ENCODE assay signal across 14 cellular contexts in genomic region chr14:75636100-75636692, GRCh38. TPM values are rescaled to one million over a fixed set of nuclear protein-coding genes. Genes with fewer than 3 reads are reported as not detected.
A peak's percentile ranks its signal among the peaks of the same experiment; 100 is the strongest.
DNase-seq lines count a peak whose midpoint lies in the region; ATAC-seq and TF ChIP-seq lines count a peak whose summit lies in the region.
"Had no signal": no experiment of that assay in that cellular context is flagged by ENCODE, and none has a peak within 500 bp of the region (broad histone marks: within the 10 kb centered on the region; RNA-seq: fewer than 3 reads in every experiment).

No MANE protein-coding gene starts in this region.

- H3K27me3 ChIP-seq in BJ (ENCODE audit: control insufficient read depth, insufficient read depth, low read length), result no peaks in the 10 kb centered on the region; the same call in 1 of the 2 replicates

- H3K27ac ChIP-seq in caudate nucleus (ENCODE audit: low read depth, low read length) (no peak overlapping the region), mesodermal cell (ENCODE audit: low read depth, low read length, severe bottlenecking) (peak overlapping the region; percentile 18)

- CTCF ChIA-PET in BJ (lab: Yijun Ruan, JAX), result interaction anchor here (0.7 to 3.6 kb wide), 6 partner anchors 14 to 760 kb away, joined by 3 to 17 read pairs (median 3); partner anchors contain the start of gene PROX2

- TF ChIP-seq CTCF in BJ (IDR thresholded peaks at IDR 0.05; ENCODE audit: insufficient read depth, low read depth, low read length), result no peak

- no peak for ATAC-seq in GM19452 (IDR thresholded peaks at IDR 0.05; ENCODE audit: unreplicated experiment)
- ATAC-seq: activated naive CD4-positive, alpha-beta T cell treated with anti-CD3 and anti-CD28 coated beads, Interleukin-2, amount 50 U/mL, for 72 hours; HCT116; left colon had no signal

- H3K9me3 ChIP-seq in mesodermal cell (ENCODE audit: control insufficient read depth, low read length), result no peaks in the 10 kb centered on the region

- DNase-seq in BJ (ENCODE audit: low read depth), result peak; percentile 30
- peak; percentile 81 for DNase-seq in NCI-H1694 treated with DMSO at 0.1 percent for 48 hours (lab: John Stamatoyannopoulos, UW)
- DNase-seq in caudate nucleus (lab: John Stamatoyannopoulos, UW), result peak in 46 of 61 donors; percentile 4 to 68 (median 26)
- no peak for DNase-seq in activated CD4-positive, alpha-beta T cell treated with anti-CD3 and anti-CD28 coated beads, Interleukin-2, amount 50 U/mL, for 4 hours
- DNase-seq in T-helper 2 cell, result no peak
- DNase-seq in activated T-cell treated with anti-CD3 and anti-CD28 coated beads for 4 hours, result no peak
- DNase-seq: activated CD4-positive, alpha-beta T cell treated with anti-CD3 and anti-CD28 coated beads, Interleukin-2, amount 50 U/mL, for 1 hour; left colon; NCI-H187; Right ventricle myocardium superior had no signal

- POLR2A ChIA-PET in BJ (lab: Charles Lee), result no interaction called here

- H3K4me3 ChIP-seq in BJ (ENCODE audit: low read depth, low read length), result no peak overlapping the region
- H3K4me3 ChIP-seq in mesodermal cell (ENCODE audit: extremely low read depth, insufficient read depth, low read length, poor library complexity, severe bottlenecking), result no peak overlapping the region

- WGBS in mesodermal cell (ENCODE audit: insufficient coverage in 2 of 2), 2 experiments, result 81 to 85% methylated on average over 9 to 11 of the region's 13 CpGs

- no peaks in the 10 kb centered on the region for H3K4me1 ChIP-seq in mesodermal cell (ENCODE audit: control insufficient read depth, insufficient read depth, low read length, poor library complexity, severe bottlenecking)

- H3K36me3 ChIP-seq in BJ (ENCODE audit: control insufficient read depth, insufficient read depth, low read length) (no peaks in the 10 kb centered on the region), mesodermal cell (ENCODE audit: control insufficient read depth, insufficient read depth, low read length) (no peaks in the 10 kb centered on the region)

RNA-seq across cellular contexts. Expression of gene ERG28, which starts 24.5 kb away (rescaled TPM):
- 22.9 and 23.7 TPM in 2 replicates for polyA plus RNA-seq in BJ (2011; rRNA removed)
- polyA minus RNA-seq in BJ (2011; rRNA and poly(A)+ RNA removed), result 2.6 and 5.5 TPM in 2 replicates
- polyA plus RNA-seq in mesodermal cell (2013, experiment 1 of 2), result 45.4 TPM
- 42.8 TPM for polyA plus RNA-seq in mesodermal cell (2013, experiment 2 of 2)

RNA-seq across cellular contexts. Expression of gene TTLL5, which starts 24.9 kb away (rescaled TPM):
- polyA plus RNA-seq in BJ (2011; rRNA removed), result 9.9 and 12.3 TPM in 2 replicates
- 14.0 and 18.4 TPM in 2 replicates for polyA minus RNA-seq in BJ (2011; rRNA and poly(A)+ RNA removed)
- 26.8 TPM for polyA plus RNA-seq in mesodermal cell (2013, experiment 1 of 2)
- polyA plus RNA-seq in mesodermal cell (2013, experiment 2 of 2), result 24.8 TPM

RNA-seq across cellular contexts. Expression of gene FLVCR2, which starts 57.8 kb away (rescaled TPM):
- 0.64 and 0.70 TPM in 2 replicates for polyA plus RNA-seq in BJ (2011; rRNA removed)
- 0.31 and 0.62 TPM in 2 replicates for polyA minus RNA-seq in BJ (2011; rRNA and poly(A)+ RNA removed)
- 2.2 TPM for polyA plus RNA-seq in mesodermal cell (2013, experiment 1 of 2)
- 1.3 TPM for polyA plus RNA-seq in mesodermal cell (2013, experiment 2 of 2)

Comparison
In these comparisons a context has a peak if more than half of its experiments do, and no peak if none do; other contexts are left out.
1. DNase-seq: peak in BJ (single experiment), NCI-H1694 treated with DMSO at 0.1 percent for 48 hours (single experiment) and caudate nucleus (46 of 61); none in activated CD4-positive, alpha-beta T cell treated with anti-CD3 and anti-CD28 coated beads, Interleukin-2, amount 50 U/mL, for 4 hours (0 of 2), T-helper 2 cell (0 of 5) and activated T-cell treated with anti-CD3 and anti-CD28 coated beads for 4 hours (single experiment).